Comparison of ENCODE assay signal across 30 cellular contexts in the genomic region with DNA sequence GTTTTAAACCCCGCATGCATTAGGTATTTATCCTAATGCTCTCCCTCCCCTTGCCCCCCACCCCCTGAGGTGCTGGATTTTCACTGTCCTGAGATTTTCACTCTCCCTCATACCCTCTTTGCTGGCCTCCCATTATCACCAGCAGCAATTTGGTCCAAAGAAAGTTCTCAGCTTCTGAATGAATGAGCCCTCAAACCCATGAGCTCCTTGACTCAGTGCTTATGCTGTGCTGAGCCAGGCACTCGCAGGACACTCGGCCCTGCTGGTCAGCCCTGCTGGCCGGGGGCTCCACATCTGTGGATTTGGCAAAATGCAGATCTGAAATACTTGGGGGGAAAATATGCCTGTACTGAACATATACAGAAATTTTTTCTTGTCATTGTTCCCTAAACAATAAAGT.
DNase-seq lines count a peak whose midpoint lies in the region; ATAC-seq and TF ChIP-seq lines count a peak whose summit lies in the region.
"Had no signal": no experiment of that assay in that cellular context is flagged by ENCODE, and none has a peak within 500 bp of the region (broad histone marks: within the 10 kb centered on the region; RNA-seq: fewer than 3 reads in every experiment).

No MANE protein-coding gene starts in this region.

- H3K36me3 ChIP-seq in right atrium auricular region: no peaks in the 10 kb centered on the region
- H3K36me3 ChIP-seq in endodermal cell (ENCODE audit: control insufficient read depth, insufficient read depth, low read length): no peaks in the 10 kb centered on the region
- no peaks in the 10 kb centered on the region for H3K36me3 ChIP-seq in brain microvascular endothelial cell (replicated peaks)
- H3K36me3 ChIP-seq: lower lobe of right lung, ovary had no signal

- H3K4me3 ChIP-seq in right atrium auricular region (no peak overlapping the region), right cardiac atrium (ENCODE audit: low read length) (no peak overlapping the region), endodermal cell (ENCODE audit: low read length) (peak overlapping the region; percentile 65), brain microvascular endothelial cell (ENCODE audit: low read depth, low read length) (no peak overlapping the region)
- H3K4me3 ChIP-seq: body of pancreas, K562, lower lobe of right lung, mucosa of descending colon, ovary had no signal

- DNase-seq in right atrium auricular region (ENCODE audit: low spot score) (no peak), right cardiac atrium (no peak), endodermal cell (no peak), nephron progenitor cell (no peak), type B pancreatic cell (ENCODE audit: extremely low spot score, unreplicated experiment) (no peak), brain microvascular endothelial cell (no peak), H4 (ENCODE audit: low spot score) (no peak)
- no peak for DNase-seq in stimulated activated CD4-positive, alpha-beta T cell treated with anti-CD3 and anti-CD28 coated beads, Interleukin-4, amount 100 ng/mL, for 4 hours
- DNase-seq: activated CD4-positive, alpha-beta memory T cell treated with anti-CD3 and anti-CD28 coated beads for 36 hours; activated naive CD4-positive, alpha-beta T cell treated with Interleukin-2 at 50 U/mL for 16 hours; activated T-cell treated with anti-CD3 and anti-CD28 coated beads, Interleukin-2, amount 50 U/mL, for 72 hours; AML-193; body of pancreas; CD4-positive, alpha-beta memory T cell; effector memory CD4-positive, alpha-beta T cell; erythroblast; kidney; lower lobe of right lung; mucosa of descending colon; natural killer cell; NCI-H1048; NCI-H2107; NCI-H748 treated with DMSO at 0.1 percent for 48 hours; ovary; SHP77; stimulated activated naive CD4-positive, alpha-beta T cell treated with Interleukin-2 at 50 U/mL for 16 hours; T-helper 2 cell had no signal

- TF ChIP-seq CTCF in right atrium auricular region (IDR thresholded peaks at IDR 0.05): no peak
- no peak for TF ChIP-seq CTCF in endodermal cell (conservative IDR thresholded peaks at IDR 0.05)
- no peak for TF ChIP-seq CTCF in nephron progenitor cell (IDR thresholded peaks at IDR 0.05)
- TF ChIP-seq CTCF in type B pancreatic cell (conservative IDR thresholded peaks at IDR 0.05): no peak
- TF ChIP-seq CTCF in brain microvascular endothelial cell (IDR thresholded peaks at IDR 0.05; ENCODE audit: low read depth, low read length, missing control alignments): no peak

- H3K9me3 ChIP-seq in right atrium auricular region (no peaks in the 10 kb centered on the region), right cardiac atrium (ENCODE audit: control insufficient read depth, low read length) (no peaks in the 10 kb centered on the region), endodermal cell (ENCODE audit: control insufficient read depth, low read length) (no peaks in the 10 kb centered on the region)
- H3K9me3 ChIP-seq: body of pancreas, lower lobe of right lung, mucosa of descending colon, ovary had no signal

- H3K4me3 Mint-ChIP-seq in endodermal cell (peak overlapping the region; percentile 46), nephron progenitor cell (peak overlapping the region; percentile 80), type B pancreatic cell (peak overlapping the region; percentile 79)
- H3K4me3 Mint-ChIP-seq: activated CD4-positive, alpha-beta memory T cell treated with anti-CD3 and anti-CD28 coated beads for 36 hours had no signal

- intact Hi-C loops in right cardiac atrium (cut with DNase I): no loop called here

- no peak overlapping the region for H3K9ac ChIP-seq in endodermal cell (ENCODE audit: extremely low read depth, low read length, poor library complexity, severe bottlenecking)

- H3K27ac Mint-ChIP-seq in endodermal cell (no peak overlapping the region), nephron progenitor cell (no peak overlapping the region), type B pancreatic cell (no peak overlapping the region)
- H3K27ac Mint-ChIP-seq: activated CD4-positive, alpha-beta memory T cell treated with anti-CD3 and anti-CD28 coated beads for 36 hours; activated T-cell treated with anti-CD3 and anti-CD28 coated beads, Interleukin-2, amount 50 U/mL, for 72 hours; natural killer cell had no signal

- H3K36me3 Mint-ChIP-seq in endodermal cell (ENCODE audit: low read depth): no peaks in the 10 kb centered on the region
- H3K36me3 Mint-ChIP-seq in nephron progenitor cell (ENCODE audit: low read depth): no peaks in the 10 kb centered on the region
- no peaks in the 10 kb centered on the region for H3K36me3 Mint-ChIP-seq in type B pancreatic cell
- H3K36me3 Mint-ChIP-seq: activated CD4-positive, alpha-beta memory T cell treated with anti-CD3 and anti-CD28 coated beads for 36 hours; CD4-positive, alpha-beta memory T cell; natural killer cell had no signal

- in situ Hi-C loops in brain microvascular endothelial cell (cut with HindIII; ENCODE audit: low pct_ligation_motif_present, low sequenced_read_pairs): no loop called here

- H3K27me3 Mint-ChIP-seq in endodermal cell (ENCODE audit: insufficient read depth) (peaks cover 28% of the 10 kb centered on the region), nephron progenitor cell (ENCODE audit: low read depth, poor library complexity) (peaks cover 19% of the 10 kb centered on the region), type B pancreatic cell (peaks cover 31% of the 10 kb centered on the region)

- H3K27ac ChIP-seq in right atrium auricular region (peak overlapping the region; percentile 13 to 79), right cardiac atrium (ENCODE audit: low read length) (no peak overlapping the region), endodermal cell (ENCODE audit: low read depth, low read length) (no peak overlapping the region), brain microvascular endothelial cell (no peak overlapping the region)
- H3K27ac ChIP-seq: body of pancreas, lower lobe of right lung, ovary had no signal

- no peaks in the 10 kb centered on the region for H3K9me3 Mint-ChIP-seq in endodermal cell
- peaks cover 4% of the 10 kb centered on the region for H3K9me3 Mint-ChIP-seq in nephron progenitor cell
- peaks cover 9% of the 10 kb centered on the region for H3K9me3 Mint-ChIP-seq in type B pancreatic cell
- H3K9me3 Mint-ChIP-seq: activated CD4-positive, alpha-beta memory T cell treated with anti-CD3 and anti-CD28 coated beads for 36 hours; activated T-cell treated with anti-CD3 and anti-CD28 coated beads, Interleukin-2, amount 50 U/mL, for 72 hours; natural killer cell had no signal

- ATAC-seq in right cardiac atrium: no peak
- ATAC-seq: activated CD4-positive, CD25-positive, alpha-beta regulatory T cell treated with anti-CD3 and anti-CD28 coated beads, Interleukin-2, amount 50 U/mL, for 24 hours; activated T-cell treated with anti-CD3 and anti-CD28 coated beads, Interleukin-2, amount 50 U/mL, for 72 hours; body of pancreas; K562; lower lobe of right lung; mucosa of descending colon; natural killer cell; Panc1 had no signal

- H3K4me1 ChIP-seq in right atrium auricular region: peaks cover 0 to 23% of the 10 kb centered on the region in 2 donors
- H3K4me1 ChIP-seq in right cardiac atrium (ENCODE audit: control insufficient read depth, insufficient read depth, low read length): peaks cover 3% of the 10 kb centered on the region
- H3K4me1 ChIP-seq in endodermal cell (ENCODE audit: control insufficient read depth, insufficient read depth, low read length): peaks cover 16% of the 10 kb centered on the region

- WGBS in right cardiac atrium: 78% methylated on average over 4 of the region's 4 CpGs
- 40% methylated on average over 2 to 4 of the region's 4 CpGs for WGBS in endodermal cell (ENCODE audit: insufficient coverage in 1 of 2, insufficient read length in 1 of 2), 2 experiments

- H3K4me1 Mint-ChIP-seq in endodermal cell (peaks cover 37% of the 10 kb centered on the region), nephron progenitor cell (peaks cover 44% of the 10 kb centered on the region), type B pancreatic cell (ENCODE audit: unreplicated experiment) (peaks cover 21% of the 10 kb centered on the region)

- H3K27me3 ChIP-seq in right atrium auricular region: no peaks in the 10 kb centered on the region
- H3K27me3 ChIP-seq in right cardiac atrium (ENCODE audit: control insufficient read depth, insufficient read depth): no peaks in the 10 kb centered on the region
- peaks cover 19% of the 10 kb centered on the region for H3K27me3 ChIP-seq in endodermal cell (ENCODE audit: control insufficient read depth, insufficient read depth, low read length, poor library complexity, severe bottlenecking)
- H3K27me3 ChIP-seq in brain microvascular endothelial cell (replicated peaks): no peaks in the 10 kb centered on the region
- H3K27me3 ChIP-seq: body of pancreas, ovary had no signal

Comparison
In these comparisons a context has a peak if more than half of its experiments do, and no peak if none do; other contexts are left out.
1. H3K27ac ChIP-seq: peak in right atrium auricular region (2 of 2); none in right cardiac atrium (single experiment), endodermal cell (single experiment) and brain microvascular endothelial cell (single experiment).
2. Peak in every context shown above with its lines, with median percentiles within 50 percentile points of each other: H3K4me3 Mint-ChIP-seq.